9 cellular contexts compared by ENCODE assay signal in the genomic region with DNA sequence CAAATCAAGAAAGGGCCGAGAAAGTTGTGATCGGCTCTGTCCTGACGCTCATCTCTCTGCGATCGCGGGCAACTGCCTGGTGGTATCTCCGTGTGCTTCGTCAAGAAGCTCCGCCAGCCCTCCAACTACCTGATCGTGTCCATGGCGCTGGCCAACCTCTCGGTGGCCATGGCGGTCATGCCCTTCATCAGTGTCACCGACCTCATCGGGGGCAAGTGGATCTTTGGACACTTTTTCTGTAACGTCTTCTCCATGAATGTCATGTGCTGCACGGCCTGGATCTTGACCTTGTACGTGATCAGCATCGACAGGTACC. TPM values are rescaled to one million over a fixed set of nuclear protein-coding genes. Genes with fewer than 3 reads are reported as not detected.
DNase-seq lines count a peak whose midpoint lies in the region; ATAC-seq and TF ChIP-seq lines count a peak whose summit lies in the region.
"Had no signal": no experiment of that assay in that cellular context is flagged by ENCODE, and none has a peak within 500 bp of the region (broad histone marks: within the 10 kb centered on the region; RNA-seq: fewer than 3 reads in every experiment).

No MANE protein-coding gene starts in this region.

- H3K27ac ChIP-seq in HL-60 (replicated peaks) = no peak overlapping the region; the same call in 1 of the 2 replicates

- TF ChIP-seq CTCF in HL-60 (IDR thresholded peaks at IDR 0.05; ENCODE audit: insufficient read depth, low read length) (no peak), kidney epithelial cell (IDR thresholded peaks at IDR 0.05; ENCODE audit: insufficient read depth, low read length, poor library complexity, severe bottlenecking) (no peak)

- peak overlapping the region; percentile 65 for H3K4me3 ChIP-seq in HL-60 (replicated peaks; ENCODE audit: insufficient read depth, low read length)
- H3K4me3 ChIP-seq in adipocyte (ENCODE audit: low read length) = peak overlapping the region; percentile 80
- H3K4me3 ChIP-seq in kidney epithelial cell (ENCODE audit: low read depth, low read length) = peak overlapping the region; percentile 46

- H3K9ac ChIP-seq in adipocyte (ENCODE audit: low read length) = peak overlapping the region; percentile 92

- H3K36me3 ChIP-seq in adipocyte (ENCODE audit: control insufficient read depth, insufficient read depth, low read length, severe bottlenecking) (no peaks in the 10 kb centered on the region), kidney epithelial cell (ENCODE audit: control insufficient read depth, insufficient read depth, low read length) (no peaks in the 10 kb centered on the region)

- H3K27me3 ChIP-seq in HL-60 (ENCODE audit: insufficient read depth, poor library complexity, severe bottlenecking) (no peaks in the 10 kb centered on the region), adipocyte (replicated peaks; ENCODE audit: control insufficient read depth, insufficient read depth, low read length) (no peaks in the 10 kb centered on the region), kidney epithelial cell (ENCODE audit: control insufficient read depth, insufficient read depth, low read length) (no peaks in the 10 kb centered on the region)

- no peaks in the 10 kb centered on the region for H3K27me3 Mint-ChIP-seq in stimulated activated memory B cell treated with anti-CD40 and anti-IgM and Interleukin-4, amounts not matched to agents 10 μg/mL and 1 μg/mL and 100 μg/mL, for 72 hours

- H3K4me3 Mint-ChIP-seq in stimulated activated memory B cell treated with anti-CD40 and anti-IgM and Interleukin-4, amounts not matched to agents 10 μg/mL and 1 μg/mL and 100 μg/mL, for 72 hours = peak overlapping the region; percentile 77

- no peak for ATAC-seq in stimulated activated memory B cell treated with anti-CD40 and anti-IgM and Interleukin-4, amounts not matched to agents 10 μg/mL and 1 μg/mL and 100 μg/mL, for 72 hours
- ATAC-seq in GM19395 (IDR thresholded peaks at IDR 0.05; ENCODE audit: unreplicated experiment) (no peak), HG03097 (IDR thresholded peaks at IDR 0.05; ENCODE audit: low FRiP score, unreplicated experiment) (no peak)

- H3K36me3 Mint-ChIP-seq in stimulated activated memory B cell treated with anti-CD40 and anti-IgM and Interleukin-4, amounts not matched to agents 10 μg/mL and 1 μg/mL and 100 μg/mL, for 72 hours = no peaks in the 10 kb centered on the region

- no peaks in the 10 kb centered on the region for H3K9me3 Mint-ChIP-seq in stimulated activated memory B cell treated with anti-CD40 and anti-IgM and Interleukin-4, amounts not matched to agents 10 μg/mL and 1 μg/mL and 100 μg/mL, for 72 hours

- H3K4me1 ChIP-seq in adipocyte (ENCODE audit: control insufficient read depth, insufficient read depth, low read length) = peaks cover 50% of the 10 kb centered on the region

- DNase-seq in HL-60 (ENCODE audit: low read depth in 1 of 2, low spot score in 1 of 2) = no peak
- DNase-seq in adipocyte (ENCODE audit: low read depth) = no peak
- DNase-seq in kidney epithelial cell (ENCODE audit: low read depth) = no peak
- DNase-seq in stimulated activated CD8-positive, alpha-beta memory T cell treated with anti-CD3 and anti-CD28 coated beads, Interleukin-4, amount 100 ng/mL, for 48 hours = no peak
- DNase-seq in HuH-7 (ENCODE audit: low spot score) = no peak
- DNase-seq: NCI-H774 had no signal

- H3K4me1 Mint-ChIP-seq in stimulated activated memory B cell treated with anti-CD40 and anti-IgM and Interleukin-4, amounts not matched to agents 10 μg/mL and 1 μg/mL and 100 μg/mL, for 72 hours = peaks cover 30% of the 10 kb centered on the region

- no peaks in the 10 kb centered on the region for H3K9me3 ChIP-seq in adipocyte (ENCODE audit: control insufficient read depth, low read length)

- peak overlapping the region; percentile 66 for H3K27ac Mint-ChIP-seq in stimulated activated memory B cell treated with anti-CD40 and anti-IgM and Interleukin-4, amounts not matched to agents 10 μg/mL and 1 μg/mL and 100 μg/mL, for 72 hours

RNA-seq across cellular contexts. Expression of gene HEBP1, which starts 1.6 kb away (rescaled TPM):
- 14.7 and 19.4 TPM in 2 replicates for total RNA-seq in kidney epithelial cell

RNA-seq across cellular contexts. Expression of gene FAM234B, which starts 42.5 kb away (rescaled TPM):
- total RNA-seq in kidney epithelial cell = 4.8 and 5.0 TPM in 2 replicates

RNA-seq across cellular contexts. Expression of gene GPRC5D, which starts 49.7 kb away (rescaled TPM):
- total RNA-seq in kidney epithelial cell = not detected in 2 replicates
